Comparison of ENCODE assay signal across 22 cellular contexts in the genomic region with DNA sequence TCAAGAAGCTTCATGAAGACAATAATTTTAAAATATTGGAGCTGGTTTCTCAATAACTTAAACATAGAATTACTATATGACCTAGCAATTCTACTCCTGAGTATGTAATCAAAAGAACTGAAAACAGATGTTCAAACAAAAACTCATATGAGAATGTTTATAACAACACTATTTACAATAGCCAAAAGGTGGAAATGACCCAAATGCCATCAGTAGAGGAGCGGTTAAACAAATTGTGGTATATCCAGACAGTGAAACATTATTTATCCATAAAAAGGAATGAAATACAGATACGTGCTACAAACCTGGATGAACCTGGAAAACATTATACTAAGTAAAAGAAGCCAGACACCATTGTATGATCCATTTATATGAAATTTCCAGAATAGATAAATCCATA.
"Had no signal": no experiment of that assay in that cellular context is flagged by ENCODE, and none has a peak within 500 bp of the region (broad histone marks: within the 10 kb centered on the region; RNA-seq: fewer than 3 reads in every experiment).

No MANE protein-coding gene starts in this region.

- ATAC-seq: foreskin keratinocyte, gastroesophageal sphincter, heart left ventricle, left colon, left lobe of liver, left ventricle myocardium superior, lower lobe of right lung, mucosa of descending colon had no signal

- H3K4me1 Mint-ChIP-seq: immature natural killer cell, naive B cell had no signal

- H3K4me3 Mint-ChIP-seq: immature natural killer cell, naive B cell had no signal

- H3K4me1 ChIP-seq: esophagus muscularis mucosa, foreskin keratinocyte, lower lobe of right lung had no signal

- DNase-seq: cerebellar nuclear complex; dermis blood vessel endothelial cell; dorsolateral prefrontal cortex; effector CD4-positive, alpha-beta T cell; effector memory CD4-positive, alpha-beta T cell; foreskin keratinocyte; heart left ventricle; hypothalamus; immature natural killer cell; islet precursor cell; kidney; kidney glomerular epithelial cell; left colon; left ventricle myocardium superior; lower lobe of right lung; mucosa of descending colon; naive B cell had no signal

- H2AFZ ChIP-seq: hepatocyte had no signal

- H3K9me3 ChIP-seq: esophagus muscularis mucosa, gastroesophageal sphincter, heart left ventricle, lower lobe of right lung, mucosa of descending colon had no signal

- H3K27me3 ChIP-seq: dorsolateral prefrontal cortex, esophagus muscularis mucosa, foreskin keratinocyte, gastroesophageal sphincter, heart left ventricle, hepatocyte had no signal

- H3K36me3 Mint-ChIP-seq: immature natural killer cell, naive B cell had no signal

- H3K27me3 Mint-ChIP-seq: naive B cell had no signal

- H3K27ac ChIP-seq: dorsolateral prefrontal cortex, esophagus muscularis mucosa, foreskin keratinocyte, gastroesophageal sphincter, heart left ventricle, hepatocyte, lower lobe of right lung had no signal

- H3K4me3 ChIP-seq: coronary artery, dorsolateral prefrontal cortex, esophagus muscularis mucosa, gastroesophageal sphincter, heart left ventricle, hepatocyte, lower lobe of right lung, mucosa of descending colon had no signal

- H3K9me3 Mint-ChIP-seq: immature natural killer cell, naive B cell had no signal
